ENCODE assay signal across 1 cellular context in genomic region chr19:2438178-2438577, GRCh38.
TF ChIP-seq lines count a peak whose summit lies in the region.

No MANE protein-coding gene starts in this region.

TF ChIP-seq in K562, 482 proteins besides CTCF, POLR2A, EP300 and RAD21:
- TF ChIP-seq PHB2 (IDR thresholded peaks at IDR 0.05; ENCODE audit: low read depth) (no peak), POLR2G (IDR thresholded peaks at IDR 0.05; ENCODE audit: low read depth, low read length) (peak; percentile 53; the same call in 1 of the 2 replicates)
